ENCODE assay signal across 11 cellular contexts in the genomic region with DNA sequence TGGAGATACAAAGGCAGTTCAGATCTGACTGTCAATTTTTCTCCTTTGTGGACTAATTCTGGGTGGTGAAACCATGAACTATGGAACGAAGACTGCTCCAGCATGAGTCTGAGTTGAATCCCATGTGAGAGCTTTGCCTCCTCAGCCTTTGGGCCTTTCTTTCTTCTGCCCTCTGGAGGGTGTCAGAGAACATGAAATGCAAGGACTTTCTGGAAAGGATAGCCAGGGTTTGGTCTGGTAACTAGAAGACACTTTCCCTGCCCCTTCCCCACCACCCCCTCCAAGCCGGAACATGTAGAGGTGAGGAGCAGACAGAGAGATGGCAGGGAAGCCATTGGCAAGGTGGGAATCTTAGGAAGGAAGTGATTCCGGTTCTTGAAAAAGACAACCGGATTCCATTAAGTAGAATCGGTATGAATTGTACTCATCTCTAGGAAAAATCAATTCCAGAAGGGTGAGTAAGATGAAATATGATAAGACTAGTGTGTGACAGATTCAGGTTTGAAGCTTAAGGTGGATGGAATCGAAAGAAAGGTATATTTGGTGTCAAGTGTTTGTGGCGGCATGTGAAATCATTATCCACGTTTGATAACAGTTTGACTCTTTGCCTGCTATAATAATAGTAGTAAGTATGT. TPM values are rescaled to one million over a fixed set of nuclear protein-coding genes. Genes with fewer than 3 reads are reported as not detected.
DNase-seq lines count a peak whose midpoint lies in the region; ATAC-seq and TF ChIP-seq lines count a peak whose summit lies in the region.
"Had no signal": no experiment of that assay in that cellular context is flagged by ENCODE, and none has a peak within 500 bp of the region (broad histone marks: within the 10 kb centered on the region; RNA-seq: fewer than 3 reads in every experiment).

No MANE protein-coding gene starts in this region.

- H3K27me3 ChIP-seq in HAP-1 (ENCODE audit: low read depth), result no peaks in the 10 kb centered on the region
- H3K27me3 ChIP-seq: upper lobe of left lung had no signal

- peaks cover 24% of the 10 kb centered on the region for H3K4me1 ChIP-seq in HAP-1

- H3K27ac Mint-ChIP-seq in activated naive CD8-positive, alpha-beta T cell treated with anti-CD3 and anti-CD28 coated beads, Interleukin-2, amount 50 U/mL, for 24 hours, result no peak overlapping the region

- no peaks in the 10 kb centered on the region for H3K4me1 Mint-ChIP-seq in activated naive CD8-positive, alpha-beta T cell treated with anti-CD3 and anti-CD28 coated beads, Interleukin-2, amount 50 U/mL, for 24 hours

- no peaks in the 10 kb centered on the region for H3K9me3 ChIP-seq in HAP-1
- H3K9me3 ChIP-seq: upper lobe of left lung had no signal

- H3K4me3 Mint-ChIP-seq in activated naive CD8-positive, alpha-beta T cell treated with anti-CD3 and anti-CD28 coated beads, Interleukin-2, amount 50 U/mL, for 24 hours, result no peak overlapping the region

- no peaks in the 10 kb centered on the region for H3K27me3 Mint-ChIP-seq in activated naive CD8-positive, alpha-beta T cell treated with anti-CD3 and anti-CD28 coated beads, Interleukin-2, amount 50 U/mL, for 24 hours

- DNase-seq in AG20443 (ENCODE audit: low spot score) (peak; percentile 33), LNCaP clone FGC (ENCODE audit: low read depth) (no peak), dermis blood vessel endothelial cell (peak; percentile 66), lung microvascular endothelial cell (ENCODE audit: low read depth in 2 of 2) (peak; percentile 33 to 54), NCI-H446 treated with DMSO at 0.1 percent for 48 hours (lab: John Stamatoyannopoulos, UW) (no peak), HAP-1 (ENCODE audit: low spot score in 2 of 2) (no peak), NCI-H187 (lab: John Stamatoyannopoulos, UW) (no peak)
- no peak for DNase-seq in activated naive CD8-positive, alpha-beta T cell treated with anti-CD3 and anti-CD28 coated beads, Interleukin-2, amount 50 U/mL, for 24 hours
- DNase-seq: activated CD4-positive, CD25-positive, alpha-beta regulatory T cell treated with anti-CD3 and anti-CD28 coated beads, Interleukin-2, amount 50 U/mL, for 72 hours; NCI-H1105 treated with DMSO at 0.1 percent for 48 hours; upper lobe of left lung had no signal

- in situ Hi-C loops in HAP-1 (cut with MboI; ENCODE audit: low sequenced_read_pairs), result no loop called here

- no peaks in the 10 kb centered on the region for H3K9me3 Mint-ChIP-seq in activated naive CD8-positive, alpha-beta T cell treated with anti-CD3 and anti-CD28 coated beads, Interleukin-2, amount 50 U/mL, for 24 hours

- peak; percentile 36 for TF ChIP-seq CTCF in LNCaP clone FGC (IDR thresholded peaks at IDR 0.05; ENCODE audit: control insufficient read depth, extremely low read depth, insufficient read depth)

- no peaks in the 10 kb centered on the region for H3K36me3 Mint-ChIP-seq in activated naive CD8-positive, alpha-beta T cell treated with anti-CD3 and anti-CD28 coated beads, Interleukin-2, amount 50 U/mL, for 24 hours (ENCODE audit: low read depth)

- ATAC-seq in activated naive CD8-positive, alpha-beta T cell treated with anti-CD3 and anti-CD28 coated beads, Interleukin-2, amount 50 U/mL, for 24 hours, result no peak

- H3K4me3 ChIP-seq in LNCaP clone FGC (ENCODE audit: low read depth, low read length) (no peak overlapping the region), HAP-1 (no peak overlapping the region)
- H3K4me3 ChIP-seq: upper lobe of left lung had no signal

- 0 out of 2 replicates have a peak, but pooled peaks cover 2% of the 10 kb centered on the region for H3K36me3 ChIP-seq in HAP-1 (replicated peaks)
- H3K36me3 ChIP-seq: upper lobe of left lung had no signal

RNA-seq across cellular contexts. Expression of a gene that starts 19.0 kb away (rescaled TPM):
- 59.6 and 86.6 TPM in 2 replicates for total RNA-seq in dermis blood vessel endothelial cell
- 82.2 and 122 TPM in 2 replicates for total RNA-seq in lung microvascular endothelial cell

Comparison
In these comparisons a context has a peak if more than half of its experiments do, and no peak if none do; other contexts are left out.
1. DNase-seq: peak in AG20443 (single experiment), dermis blood vessel endothelial cell (single experiment) and lung microvascular endothelial cell (2 of 2); none in LNCaP clone FGC (single experiment), activated naive CD8-positive, alpha-beta T cell treated with anti-CD3 and anti-CD28 coated beads, Interleukin-2, amount 50 U/mL, for 24 hours (single experiment), NCI-H446 treated with DMSO at 0.1 percent for 48 hours (single experiment), HAP-1 (0 of 2) and NCI-H187 (0 of 2).